12 cellular contexts compared by ENCODE assay signal in the genomic region with DNA sequence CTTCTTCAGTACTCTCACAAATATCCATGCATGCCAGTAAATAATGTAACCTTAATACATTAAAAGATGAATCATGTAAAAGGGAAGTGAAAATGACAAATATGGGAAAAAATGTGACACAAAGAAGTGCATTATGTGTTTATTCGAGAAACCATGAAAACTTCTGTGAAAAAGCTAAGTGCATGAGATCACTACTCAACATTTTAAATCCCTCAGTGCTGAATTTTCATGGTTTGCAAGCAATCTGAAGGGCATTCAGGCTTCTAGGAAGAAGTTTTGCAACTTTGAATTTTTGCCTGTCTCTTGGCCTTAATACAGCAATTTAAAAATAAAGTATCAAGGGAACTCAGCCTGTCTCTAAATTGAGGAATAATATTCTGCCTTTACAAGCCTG.
DNase-seq lines count a peak whose midpoint lies in the region; ATAC-seq and TF ChIP-seq lines count a peak whose summit lies in the region.
"Had no signal": no experiment of that assay in that cellular context is flagged by ENCODE, and none has a peak within 500 bp of the region (broad histone marks: within the 10 kb centered on the region; RNA-seq: fewer than 3 reads in every experiment).

No MANE protein-coding gene starts in this region.

- no peak for DNase-seq in Right ventricle myocardium superior
- no peak for DNase-seq in cardiac septum (ENCODE audit: low spot score)
- DNase-seq in adrenal gland = no peak
- DNase-seq in left ventricle myocardium superior = no peak
- no peak for DNase-seq in upper lobe of left lung
- DNase-seq in HuH-7.5 (ENCODE audit: low spot score) = no peak
- no peak for DNase-seq in NCI-H128 (lab: John Stamatoyannopoulos, UW; ENCODE audit: unreplicated experiment)
- DNase-seq: erythroblast; NCI-H1092 treated with DMSO at 0.1 percent for 48 hours; stimulated activated naive CD8-positive, alpha-beta T cell treated with anti-CD3 and anti-CD28 coated beads, Interleukin-15, Interleukin-2, amounts not matched to agents 100 U/mL and 50 U/mL, for 24 hours had no signal

- H3K4me3 ChIP-seq in adrenal gland (peak overlapping the region in 1 of 4 donors; percentile 37), upper lobe of left lung (no peak overlapping the region)

- peak overlapping the region; percentile 15 to 75 (median 27) for H3K27ac ChIP-seq in adrenal gland
- H3K27ac ChIP-seq in upper lobe of left lung = peak overlapping the region; percentile 29 to 52 (median 42)
- H3K27ac ChIP-seq: C4-2B had no signal

- peak; percentile 69 for ATAC-seq in Right ventricle myocardium superior (ENCODE audit: poor library complexity)
- ATAC-seq in left ventricle myocardium superior = peak; percentile 60
- peak in 1 of 2 donors; percentile 88 for ATAC-seq in upper lobe of left lung (ENCODE audit: low FRiP score in 2 of 2)
- no peak for ATAC-seq in HG03354 (IDR thresholded peaks at IDR 0.05; ENCODE audit: poor library complexity, severe bottlenecking, unreplicated experiment)
- ATAC-seq: stimulated activated naive CD8-positive, alpha-beta T cell treated with anti-CD3 and anti-CD28 coated beads, Interleukin-15, Interleukin-2, amounts not matched to agents 100 U/mL and 50 U/mL, for 24 hours had no signal

- intact Hi-C loops in Right ventricle myocardium superior (cut with DNase I) = no loop called here
- intact Hi-C loops in cardiac septum (cut with DNase I) = no loop called here
- intact Hi-C loops in adrenal gland (cut with DNase I) = no loop called here
- intact Hi-C loops in left ventricle myocardium superior (cut with micrococcal nuclease) = no loop called here

- TF ChIP-seq EP300 in upper lobe of left lung (IDR thresholded peaks at IDR 0.05) = peak in 1 of 4 donors; percentile 6

- TF ChIP-seq POLR2A in adrenal gland (IDR thresholded peaks at IDR 0.05) (no peak), upper lobe of left lung (IDR thresholded peaks at IDR 0.05) (no peak)

- H3K36me3 ChIP-seq in adrenal gland (replicated peaks in 1 of 2) = no peaks in the 10 kb centered on the region
- H3K36me3 ChIP-seq in upper lobe of left lung = no peaks in the 10 kb centered on the region

- peaks cover 0 to 20% of the 10 kb centered on the region in 2 donors for H3K4me1 ChIP-seq in adrenal gland (replicated peaks in 1 of 2)
- no peaks in the 10 kb centered on the region for H3K4me1 ChIP-seq in upper lobe of left lung

- H3K9me3 ChIP-seq in adrenal gland (replicated peaks in 1 of 3) (no peaks in the 10 kb centered on the region), upper lobe of left lung (no peaks in the 10 kb centered on the region)

- TF ChIP-seq CTCF in adrenal gland (IDR thresholded peaks at IDR 0.05) (no peak), upper lobe of left lung (IDR thresholded peaks at IDR 0.05) (no peak)

- H3K27me3 ChIP-seq in adrenal gland (no peaks in the 10 kb centered on the region), upper lobe of left lung (no peaks in the 10 kb centered on the region)

- 0 to 4% (median 3%) methylated on average over 1 of the region's 1 CpG for WGBS in adrenal gland, 4 donors
- WGBS in upper lobe of left lung, 2 donors = 18 to 26% methylated on average over 1 of the region's 1 CpG
